In the genomic region with DNA sequence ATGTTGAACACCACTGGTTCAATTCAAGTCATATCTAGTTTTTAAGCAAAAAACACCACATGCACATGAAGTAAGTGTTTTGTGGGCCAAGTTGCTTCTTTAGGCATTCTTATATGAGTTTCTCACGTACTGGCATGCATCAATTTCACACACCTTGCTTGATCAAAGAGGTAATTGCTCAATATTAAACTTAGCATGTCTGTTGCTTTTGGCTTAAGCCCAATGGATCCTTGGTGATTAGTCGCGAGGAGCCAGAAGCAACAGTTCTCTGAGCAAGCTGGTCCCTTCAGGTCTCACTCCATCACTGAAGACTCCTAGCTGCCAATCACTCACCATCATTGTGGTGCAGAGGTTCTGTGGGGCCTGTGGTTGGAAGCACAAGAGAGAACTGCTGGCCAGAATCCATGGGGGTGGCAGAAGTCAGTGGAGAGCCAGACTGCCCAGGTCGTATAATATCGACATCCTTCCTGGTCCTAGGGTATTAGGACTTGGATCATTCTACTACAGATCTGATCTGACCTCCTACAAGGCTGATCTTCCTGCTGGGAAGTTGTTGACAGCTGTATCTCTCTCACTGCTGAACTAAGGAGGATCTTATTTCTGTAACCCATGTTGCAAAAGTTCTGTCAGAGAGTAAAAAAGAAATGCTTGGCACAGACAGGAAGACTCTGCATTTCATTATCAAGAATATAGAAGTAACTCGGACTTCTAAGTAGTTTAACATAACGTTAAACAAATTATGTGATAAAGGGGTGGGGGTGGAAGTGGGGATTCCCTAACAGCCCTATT, we compare ENCODE assay signal across 30 cellular contexts.
"Had no signal": no experiment of that assay in that cellular context is flagged by ENCODE, and none has a peak within 500 bp of the region (broad histone marks: within the 10 kb centered on the region; RNA-seq: fewer than 3 reads in every experiment).

No MANE protein-coding gene starts in this region.

- H3K4me3 ChIP-seq: adrenal gland, ascending aorta, colonic mucosa, dorsolateral prefrontal cortex, heart right ventricle, lung, right lobe of liver, stomach, suprapubic skin, tibial nerve, uterus had no signal

- DNase-seq: activated CD4-positive, CD25-positive, alpha-beta regulatory T cell treated with anti-CD3 and anti-CD28 coated beads, Interleukin-2, amount 50 U/mL, for 72 hours; activated CD8-positive, alpha-beta memory T cell treated with anti-CD3 and anti-CD28 coated beads for 24 hours; activated CD8-positive, alpha-beta memory T cell treated with anti-CD3 and anti-CD28 coated beads, Interleukin-2, amount 50 U/mL, for 4 hours; activated T-cell treated with anti-CD3 and anti-CD28 coated beads, Interleukin-2, amount 50 U/mL, for 24 hours; adrenal gland; brain microvascular endothelial cell; colonic mucosa; dorsolateral prefrontal cortex; effector memory CD8-positive, alpha-beta T cell; heart right ventricle; kidney; natural killer cell; right lobe of liver; small intestine; stimulated activated CD4-positive, alpha-beta T cell treated with anti-CD3 and anti-CD28 coated beads, Interleukin-2, amount 100 ng/mL, for 24 hours; stomach; uterus; WERI-Rb-1 had no signal

- H3K27me3 Mint-ChIP-seq: activated T-cell treated with anti-CD3 and anti-CD28 coated beads, Interleukin-2, amount 50 U/mL, for 24 hours; activated T-helper 17 cell treated with anti-CD3 and anti-CD28 coated beads, Interleukin-2, amount 50 U/mL, for 72 hours; central memory CD8-positive, alpha-beta T cell; effector memory CD8-positive, alpha-beta T cell; stimulated activated memory B cell treated with anti-CD40 and anti-IgM and Interleukin-4, amounts not matched to agents 10 μg/mL and 1 μg/mL and 100 μg/mL, for 72 hours had no signal

- H3K27ac ChIP-seq: adrenal gland, ascending aorta, brain microvascular endothelial cell, colonic mucosa, dorsolateral prefrontal cortex, neutrophil, parathyroid adenoma, right lobe of liver, stomach, suprapubic skin, tibial nerve, uterus, WERI-Rb-1 had no signal

- H3K9me3 ChIP-seq: adrenal gland, ascending aorta, colonic mucosa, heart right ventricle, neutrophil, right lobe of liver, stomach, suprapubic skin, tibial nerve, uterus had no signal

- H3K36me3 ChIP-seq: adrenal gland, ascending aorta, brain microvascular endothelial cell, colonic mucosa, heart right ventricle, neutrophil, right lobe of liver, stomach, suprapubic skin, tibial nerve, uterus, WERI-Rb-1 had no signal

- H2AFZ ChIP-seq: parathyroid adenoma had no signal

- H3K9ac ChIP-seq: parathyroid adenoma had no signal

- ATAC-seq: activated naive CD4-positive, alpha-beta T cell treated with anti-CD3 and anti-CD28 coated beads, Interleukin-2, amount 50 U/mL, for 72 hours; activated T-helper 17 cell treated with anti-CD3 and anti-CD28 coated beads, Interleukin-2, amount 50 U/mL, for 72 hours; effector memory CD8-positive, alpha-beta T cell; heart right ventricle; left lobe of liver; natural killer cell; right lobe of liver; stimulated activated memory B cell treated with anti-CD40 and anti-IgM and Interleukin-4, amounts not matched to agents 10 μg/mL and 1 μg/mL and 100 μg/mL, for 72 hours had no signal

- H3K36me3 Mint-ChIP-seq: natural killer cell had no signal

- H3K27ac Mint-ChIP-seq: activated naive CD4-positive, alpha-beta T cell treated with anti-CD3 and anti-CD28 coated beads, Interleukin-2, amount 50 U/mL, for 72 hours; activated T-cell treated with anti-CD3 and anti-CD28 coated beads, Interleukin-2, amount 50 U/mL, for 24 hours; activated T-helper 17 cell treated with anti-CD3 and anti-CD28 coated beads, Interleukin-2, amount 50 U/mL, for 72 hours; effector memory CD8-positive, alpha-beta T cell; mesothelial cell of epicardium; natural killer cell; stimulated activated memory B cell treated with anti-CD40 and anti-IgM and Interleukin-4, amounts not matched to agents 10 μg/mL and 1 μg/mL and 100 μg/mL, for 72 hours had no signal

- H3K4me3 Mint-ChIP-seq: activated T-cell treated with anti-CD3 and anti-CD28 coated beads, Interleukin-2, amount 50 U/mL, for 24 hours; activated T-helper 17 cell treated with anti-CD3 and anti-CD28 coated beads, Interleukin-2, amount 50 U/mL, for 72 hours; central memory CD8-positive, alpha-beta T cell; effector memory CD8-positive, alpha-beta T cell; mesothelial cell of epicardium; natural killer cell; stimulated activated memory B cell treated with anti-CD40 and anti-IgM and Interleukin-4, amounts not matched to agents 10 μg/mL and 1 μg/mL and 100 μg/mL, for 72 hours had no signal

- H3K4me1 ChIP-seq: adrenal gland, ascending aorta, colonic mucosa, parathyroid adenoma, right lobe of liver, stomach, suprapubic skin, tibial nerve, uterus had no signal

- H3K9me3 Mint-ChIP-seq: activated T-cell treated with anti-CD3 and anti-CD28 coated beads, Interleukin-2, amount 50 U/mL, for 24 hours; activated T-helper 17 cell treated with anti-CD3 and anti-CD28 coated beads, Interleukin-2, amount 50 U/mL, for 72 hours; central memory CD8-positive, alpha-beta T cell; effector memory CD8-positive, alpha-beta T cell; natural killer cell had no signal

- H3K27me3 ChIP-seq: adrenal gland, ascending aorta, brain microvascular endothelial cell, colonic mucosa, dorsolateral prefrontal cortex, heart right ventricle, neutrophil, right lobe of liver, stomach, suprapubic skin, tibial nerve, uterus had no signal

- H3K4me1 Mint-ChIP-seq: activated T-helper 17 cell treated with anti-CD3 and anti-CD28 coated beads, Interleukin-2, amount 50 U/mL, for 72 hours; central memory CD8-positive, alpha-beta T cell; natural killer cell; stimulated activated memory B cell treated with anti-CD40 and anti-IgM and Interleukin-4, amounts not matched to agents 10 μg/mL and 1 μg/mL and 100 μg/mL, for 72 hours had no signal
